In genomic region chr22:45582236-45582954, GRCh38 we compare ENCODE assay signal across 24 cellular contexts.
"Had no signal": no experiment of that assay in that cellular context is flagged by ENCODE, and none has a peak within 500 bp of the region (broad histone marks: within the 10 kb centered on the region; RNA-seq: fewer than 3 reads in every experiment).

No MANE protein-coding gene starts in this region.

- H3K36me3 ChIP-seq: adrenal gland, neutrophil, uterus had no signal

- H3K9me3 Mint-ChIP-seq: activated naive CD4-positive, alpha-beta T cell treated with anti-CD3 and anti-CD28 coated beads, Interleukin-2, amount 10 ng/mL, durations not matched to agents 7 days and 5 days; immature natural killer cell; natural killer cell had no signal

- H3K4me3 Mint-ChIP-seq: activated B cell treated with CpG ODN at 0.5 μM for 24 hours; activated naive CD4-positive, alpha-beta T cell treated with anti-CD3 and anti-CD28 coated beads, Interleukin-2, amount 10 ng/mL, durations not matched to agents 7 days and 5 days; activated T-cell treated with anti-CD3 and anti-CD28 coated beads, Interleukin-2, amount 50 U/mL, for 4 hours; natural killer cell had no signal

- H3K4me1 ChIP-seq: uterus had no signal

- H3K36me3 Mint-ChIP-seq: activated naive CD4-positive, alpha-beta T cell treated with anti-CD3 and anti-CD28 coated beads, Interleukin-2, amount 10 ng/mL, durations not matched to agents 7 days and 5 days; immature natural killer cell; natural killer cell; T-cell had no signal

- FAIRE-seq: bronchial epithelial cell had no signal

- H3K4me3 ChIP-seq: adrenal gland, gastroesophageal sphincter, tibial artery, uterus had no signal

- DNase-seq: activated B cell treated with CpG ODN at 0.5 μM for 24 hours; activated CD4-positive, alpha-beta T cell treated with anti-CD3 and anti-CD28 coated beads for 48 hours; activated CD8-positive, alpha-beta memory T cell treated with anti-CD3 and anti-CD28 coated beads, Interleukin-2, amount 50 U/mL, for 4 hours; activated effector memory CD4-positive, alpha-beta T cell treated with Interleukin-2 at 50 U/mL for 16 hours; activated naive CD4-positive, alpha-beta T cell treated with anti-CD3 and anti-CD28 coated beads, Interleukin-2, amount 10 ng/mL, durations not matched to agents 7 days and 5 days; activated T-cell treated with anti-CD3 and anti-CD28 coated beads, Interleukin-2, amount 50 U/mL, for 4 hours; adrenal gland; cerebellar nuclear complex; effector CD4-positive, alpha-beta T cell; immature natural killer cell; mesendoderm; natural killer cell; retina; stimulated activated CD4-positive, alpha-beta T cell treated with anti-CD3 and anti-CD28 coated beads, Interleukin-12 subunit alpha, Interleukin-12 subunit beta, amount 100 ng/mL, for 4 hours; stimulated activated naive CD8-positive, alpha-beta T cell treated with anti-CD3 and anti-CD28 coated beads, Interleukin-15, Interleukin-2, amounts not matched to agents 100 U/mL and 50 U/mL, for 24 hours; substantia nigra; T-cell; T-helper 9 cell; tibial artery; uterus had no signal

- H3K27ac ChIP-seq: adrenal gland, gastroesophageal sphincter, neutrophil, tibial artery had no signal

- H3K27me3 ChIP-seq: uterus had no signal

- H3K9me3 ChIP-seq: adrenal gland, gastroesophageal sphincter, neutrophil, tibial artery, uterus had no signal

- ATAC-seq: activated T-cell treated with anti-CD3 and anti-CD28 coated beads, Interleukin-2, amount 50 U/mL, for 4 hours; esophagus mucosa; gastroesophageal sphincter; natural killer cell; stimulated activated naive CD8-positive, alpha-beta T cell treated with anti-CD3 and anti-CD28 coated beads, Interleukin-15, Interleukin-2, amounts not matched to agents 100 U/mL and 50 U/mL, for 24 hours; T-cell had no signal

- H3K27ac Mint-ChIP-seq: activated B cell treated with CpG ODN at 0.5 μM for 24 hours; activated naive CD4-positive, alpha-beta T cell treated with anti-CD3 and anti-CD28 coated beads, Interleukin-2, amount 10 ng/mL, durations not matched to agents 7 days and 5 days had no signal
